Comparison of ENCODE assay signal across 8 cellular contexts in the genomic region with DNA sequence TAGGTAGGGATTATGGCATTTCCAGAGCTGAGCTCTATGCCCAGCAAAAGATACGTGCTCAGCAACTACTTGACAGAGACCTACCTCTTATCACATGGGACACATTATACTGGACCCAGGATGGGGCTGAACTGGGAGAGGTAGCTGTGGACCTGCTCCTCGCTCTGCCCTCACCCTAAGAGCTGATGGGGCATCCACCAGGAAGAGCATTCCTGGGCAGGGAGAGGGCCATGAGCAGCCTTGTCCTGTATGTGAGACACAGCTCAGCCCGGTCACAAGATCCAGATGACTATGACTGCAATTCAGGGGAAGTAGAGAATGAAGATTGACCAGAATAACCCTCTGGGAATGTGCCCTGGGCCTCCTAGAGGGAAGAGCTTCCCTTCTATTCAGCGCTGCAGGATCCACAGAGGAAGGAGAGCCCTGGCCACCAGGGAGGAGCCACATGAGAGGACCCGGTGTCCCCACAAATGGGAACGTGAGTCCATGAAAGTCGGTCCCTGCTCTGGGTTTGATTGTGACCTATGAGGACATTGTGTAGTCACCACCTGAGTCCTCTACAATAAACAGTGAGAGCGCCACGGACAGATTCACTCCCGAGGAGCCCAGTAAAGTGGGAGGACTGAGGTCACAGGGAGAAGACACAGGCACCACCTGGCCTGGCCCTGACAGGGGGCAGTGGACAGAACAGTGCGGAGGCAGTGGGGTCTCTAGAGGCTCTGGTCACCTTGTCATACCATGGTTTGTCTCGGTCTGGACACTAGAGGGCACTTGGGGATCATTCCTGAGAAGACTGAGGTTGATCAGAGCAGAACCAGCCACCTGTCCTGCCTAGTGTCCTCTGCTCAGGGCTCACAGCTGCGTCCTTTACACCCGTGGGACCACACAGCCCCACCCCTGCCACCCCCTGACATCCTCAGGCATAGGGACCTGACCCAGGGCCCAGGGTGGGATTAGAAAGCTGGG.
DNase-seq lines count a peak whose midpoint lies in the region; ATAC-seq and TF ChIP-seq lines count a peak whose summit lies in the region.

No MANE protein-coding gene starts in this region.

- H3K36me3 ChIP-seq in GM23338 (ENCODE audit: insufficient read depth) (no peaks in the 10 kb centered on the region), Panc1 (ENCODE audit: control insufficient read depth, insufficient read depth, low read length) (no peaks in the 10 kb centered on the region), parathyroid adenoma (ENCODE audit: control insufficient read depth, insufficient read depth, low read length) (no peaks in the 10 kb centered on the region)

- no peaks in the 10 kb centered on the region for H3K79me2 ChIP-seq in GM23338 (replicated peaks; ENCODE audit: insufficient read depth)
- no peaks in the 10 kb centered on the region for H3K79me2 ChIP-seq in parathyroid adenoma

- H3K9me3 Mint-ChIP-seq in GM23338, result no peaks in the 10 kb centered on the region

- POLR2A ChIA-PET in Panc1 (lab: Charles Lee), result no interaction called here

- peaks cover 6% of the 10 kb centered on the region; the same call in 1 of the 2 replicates for H4K20me1 ChIP-seq in GM23338 (replicated peaks; ENCODE audit: insufficient read depth)

- no peak overlapping the region for H3K27ac Mint-ChIP-seq in GM23338

- H3K9me2 ChIP-seq in GM23338 (ENCODE audit: insufficient read depth), result no peaks in the 10 kb centered on the region

- no peaks in the 10 kb centered on the region for H3K4me1 Mint-ChIP-seq in GM23338

- H3K4me1 ChIP-seq in GM23338 (ENCODE audit: insufficient read depth) (no peaks in the 10 kb centered on the region), Panc1 (ENCODE audit: control insufficient read depth, insufficient read depth, low read length) (no peaks in the 10 kb centered on the region), parathyroid adenoma (no peaks in the 10 kb centered on the region)

- no peaks in the 10 kb centered on the region for H3K36me3 Mint-ChIP-seq in GM23338 (ENCODE audit: low read depth)

- H3F3A ChIP-seq in GM23338 (replicated peaks; ENCODE audit: low read depth), result no peaks in the 10 kb centered on the region

- no peak overlapping the region for H3K4me2 ChIP-seq in GM23338
- H3K4me2 ChIP-seq in parathyroid adenoma (ENCODE audit: low read length), result no peak overlapping the region

- no peak overlapping the region for H3K27ac ChIP-seq in GM23338 (ENCODE audit: low read depth)
- no peak overlapping the region for H3K27ac ChIP-seq in Panc1 (ENCODE audit: low read length)
- no peak overlapping the region for H3K27ac ChIP-seq in parathyroid adenoma

- H3K27me3 Mint-ChIP-seq in GM23338 (ENCODE audit: insufficient read depth, low read depth, poor library complexity), result peaks cover 99% of the 10 kb centered on the region

- ATAC-seq in GM23338 (peak; percentile 99), Panc1 (peak; percentile 90), esophagus mucosa (peak; percentile 64), HG03025 (IDR thresholded peaks at IDR 0.05; ENCODE audit: low FRiP score, unreplicated experiment) (no peak), HG03520 (IDR thresholded peaks at IDR 0.05; ENCODE audit: unreplicated experiment) (no peak), GM18520 (IDR thresholded peaks at IDR 0.05; ENCODE audit: unreplicated experiment) (no peak)

- CTCF ChIA-PET in Panc1 (lab: Charles Lee), result interaction anchor here (0.7 kb wide), 2 partner anchors 39 to 167 kb away, joined by 3 read pairs; no protein-coding TSS in a partner anchor

- H3K27me3 ChIP-seq in GM23338 (ENCODE audit: insufficient read depth) (peaks cover 100% of the 10 kb centered on the region), Panc1 (ENCODE audit: control insufficient read depth, insufficient read depth, low read length) (peaks cover 7% of the 10 kb centered on the region; the same call in 1 of the 2 replicates), parathyroid adenoma (ENCODE audit: control insufficient read depth, insufficient read depth, low read length) (no peaks in the 10 kb centered on the region)

- TF ChIP-seq CTCF in GM23338 (conservative IDR thresholded peaks at IDR 0.05; ENCODE audit: low read depth in 2 of 2) (peak; percentile 53 to 68), Panc1 (IDR thresholded peaks at IDR 0.05) (peak; percentile 78), parathyroid adenoma (IDR thresholded peaks at IDR 0.05) (peak; percentile 21)

- H3K4me3 ChIP-seq in GM23338 (no peak overlapping the region), Panc1 (ENCODE audit: low read depth in 2 of 2, low read length in 2 of 2) (no peak overlapping the region), parathyroid adenoma (ENCODE audit: low read depth, low read length) (no peak overlapping the region)

- DNase-seq in COLO829 (ENCODE audit: low spot score), result peak; percentile 54
- DNase-seq in GM23338 (ENCODE audit: low spot score), result peak; percentile 74
- DNase-seq in Panc1 (ENCODE audit: low read depth, low spot score), result no peak

- in situ Hi-C loops in Panc1 (cut with HindIII; ENCODE audit: low pct_unique_long_range_greater_than_20kb, low sequenced_read_pairs), result no loop called here

- BruUV-seq in Panc1 (replicated peaks; lab: Mats Ljungman, UMichigan), result no TSS peak

- H2AFZ ChIP-seq in GM23338 (no peak overlapping the region), parathyroid adenoma (no peak overlapping the region)

- H3K4me3 Mint-ChIP-seq in GM23338, result no peak overlapping the region

- intact Hi-C loops in Panc1 (cut with micrococcal nuclease; ENCODE audit: unreplicated experiment), result no loop called here

- H3K9me3 ChIP-seq in Panc1 (ENCODE audit: control insufficient read depth, insufficient read depth, low read depth, low read length), result no peaks in the 10 kb centered on the region
- H3K9me3 ChIP-seq in parathyroid adenoma (ENCODE audit: control insufficient read depth, low read length), result no peaks in the 10 kb centered on the region

- no peak overlapping the region for H3K9ac ChIP-seq in parathyroid adenoma

TF ChIP-seq in GM23338, 12 proteins besides CTCF, POLR2A, EP300 and RAD21:
- TF ChIP-seq ZNF331 (CRISPR knock-in tag; IDR thresholded peaks at IDR 0.05; ENCODE audit: low read depth) (no peak), ZNF462 (CRISPR knock-in tag; IDR thresholded peaks at IDR 0.05) (no peak), EZH2 (IDR thresholded peaks at IDR 0.05; ENCODE audit: low read depth, unreplicated experiment) (no peak)

Comparison
In these comparisons a context has a peak if more than half of its experiments do, and no peak if none do; other contexts are left out.
1. ATAC-seq: peak in GM23338 (single experiment), Panc1 (single experiment) and esophagus mucosa (single experiment); none in HG03025 (single experiment), HG03520 (single experiment) and GM18520 (single experiment).
2. CTCF ChIP-seq: peak in every context shown above with its lines; median percentile 78 in Panc1; 60 in GM23338; 21 in parathyroid adenoma.